ENCODE assay signal across 8 cellular contexts in genomic region chr6:128725271-128726233, GRCh38.
DNase-seq lines count a peak whose midpoint lies in the region; ATAC-seq and TF ChIP-seq lines count a peak whose summit lies in the region.

No MANE protein-coding gene starts in this region.

- H3K4me1 Mint-ChIP-seq in WTC11, result peaks cover 53% of the 10 kb centered on the region

- peak; percentile 57 for TF ChIP-seq CTCF in WTC11 (IDR thresholded peaks at IDR 0.05)

- no peak overlapping the region for H3K27ac Mint-ChIP-seq in WTC11

- peak; percentile 19; the same call in 1 of the 2 replicates for ATAC-seq in WTC11
- ATAC-seq in HG03520 (IDR thresholded peaks at IDR 0.05; ENCODE audit: unreplicated experiment), result no peak
- no peak for ATAC-seq in GM19023 (IDR thresholded peaks at IDR 0.05; ENCODE audit: unreplicated experiment)

- peak in 2 of 3 donors; percentile 8 to 14 for DNase-seq in stimulated activated CD4-positive, alpha-beta T cell treated with anti-CD3 and anti-CD28 coated beads, Interleukin-12 subunit alpha, Interleukin-12 subunit beta, amount 100 ng/mL, for 48 hours (ENCODE audit: low read depth in 2 of 3, low spot score in 1 of 3)
- DNase-seq in stimulated activated CD4-positive, alpha-beta T cell treated with anti-CD3 and anti-CD28 coated beads, Interleukin-1b, Interleukin-23, amount 100 ng/mL, for 48 hours, result no peak
- DNase-seq in HT-29 (ENCODE audit: low spot score) (peak; percentile 68), WTC11 (ENCODE audit: low spot score) (no peak), glomerular endothelial cell (ENCODE audit: extremely low read depth, low read depth, low spot score) (peak; percentile 27), smooth muscle cell of the brain vasculature (ENCODE audit: low read depth, low spot score) (peak; percentile 18)

- H3K4me3 Mint-ChIP-seq in WTC11, result no peak overlapping the region

- CTCF ChIA-PET in WTC11 (lab: Charles Lee), result interaction anchor here (0.9 to 1.9 kb wide), 4 partner anchors 9 to 526 kb away, joined by 3 to 5 read pairs (median 3); no protein-coding TSS in a partner anchor

- POLR2A ChIA-PET in WTC11 (lab: Charles Lee), result no interaction called here

- H3K36me3 Mint-ChIP-seq in WTC11, result peaks cover 3% of the 10 kb centered on the region; the same call in 1 of the 2 replicates

- H3K27me3 Mint-ChIP-seq in WTC11 (ENCODE audit: low read depth), result no peaks in the 10 kb centered on the region

- peaks cover 10% of the 10 kb centered on the region; the same call in 1 of the 2 replicates for H3K9me3 Mint-ChIP-seq in WTC11

TF ChIP-seq in WTC11, 78 proteins besides CTCF, POLR2A, EP300 and RAD21:
- TF ChIP-seq ZNF138 (CRISPR knock-in tag; conservative IDR thresholded peaks at IDR 0.05) (no peak), ZNF219 (CRISPR knock-in tag; IDR thresholded peaks at IDR 0.05; ENCODE audit: borderline replicate concordance) (no peak), GRHL2 (CRISPR knock-in tag; IDR thresholded peaks at IDR 0.05; ENCODE audit: insufficient replicate concordance, severe bottlenecking) (no peak), RELA (CRISPR knock-in tag; IDR thresholded peaks at IDR 0.05; ENCODE audit: borderline replicate concordance) (no peak), MXD4 (CRISPR knock-in tag; IDR thresholded peaks at IDR 0.05; ENCODE audit: borderline replicate concordance) (no peak), FOXJ3 (CRISPR knock-in tag; IDR thresholded peaks at IDR 0.05; ENCODE audit: borderline replicate concordance) (no peak), NR3C1 (CRISPR knock-in tag; conservative IDR thresholded peaks at IDR 0.05; ENCODE audit: low read depth) (no peak), GTF2I (CRISPR knock-in tag; conservative IDR thresholded peaks at IDR 0.05) (no peak), ZMAT4 (CRISPR knock-in tag; IDR thresholded peaks at IDR 0.05) (no peak), JUN (CRISPR knock-in tag; IDR thresholded peaks at IDR 0.05) (no peak), NFE2L1 (CRISPR knock-in tag; IDR thresholded peaks at IDR 0.05) (no peak), RORB (CRISPR knock-in tag; IDR thresholded peaks at IDR 0.05) (no peak)
- TF ChIP-seq, protein P1, sequence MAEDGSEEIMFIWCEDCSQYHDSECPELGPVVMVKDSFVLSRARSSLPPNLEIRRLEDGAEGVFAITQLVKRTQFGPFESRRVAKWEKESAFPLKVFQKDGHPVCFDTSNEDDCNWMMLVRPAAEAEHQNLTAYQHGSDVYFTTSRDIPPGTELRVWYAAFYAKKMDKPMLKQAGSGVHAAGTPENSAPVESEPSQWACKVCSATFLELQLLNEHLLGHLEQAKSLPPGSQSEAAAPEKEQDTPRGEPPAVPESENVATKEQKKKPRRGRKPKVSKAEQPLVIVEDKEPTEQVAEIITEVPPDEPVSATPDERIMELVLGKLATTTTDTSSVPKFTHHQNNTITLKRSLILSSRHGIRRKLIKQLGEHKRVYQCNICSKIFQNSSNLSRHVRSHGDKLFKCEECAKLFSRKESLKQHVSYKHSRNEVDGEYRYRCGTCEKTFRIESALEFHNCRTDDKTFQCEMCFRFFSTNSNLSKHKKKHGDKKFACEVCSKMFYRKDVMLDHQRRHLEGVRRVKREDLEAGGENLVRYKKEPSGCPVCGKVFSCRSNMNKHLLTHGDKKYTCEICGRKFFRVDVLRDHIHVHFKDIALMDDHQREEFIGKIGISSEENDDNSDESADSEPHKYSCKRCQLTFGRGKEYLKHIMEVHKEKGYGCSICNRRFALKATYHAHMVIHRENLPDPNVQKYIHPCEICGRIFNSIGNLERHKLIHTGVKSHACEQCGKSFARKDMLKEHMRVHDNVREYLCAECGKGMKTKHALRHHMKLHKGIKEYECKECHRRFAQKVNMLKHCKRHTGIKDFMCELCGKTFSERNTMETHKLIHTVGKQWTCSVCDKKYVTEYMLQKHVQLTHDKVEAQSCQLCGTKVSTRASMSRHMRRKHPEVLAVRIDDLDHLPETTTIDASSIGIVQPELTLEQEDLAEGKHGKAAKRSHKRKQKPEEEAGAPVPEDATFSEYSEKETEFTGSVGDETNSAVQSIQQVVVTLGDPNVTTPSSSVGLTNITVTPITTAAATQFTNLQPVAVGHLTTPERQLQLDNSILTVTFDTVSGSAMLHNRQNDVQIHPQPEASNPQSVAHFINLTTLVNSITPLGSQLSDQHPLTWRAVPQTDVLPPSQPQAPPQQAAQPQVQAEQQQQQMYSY (CRISPR knock-in tag; IDR thresholded peaks at IDR 0.05), result no peak
TF ChIP-seq in WTC11: peak in this region for 0.

Comparison
In these comparisons a context has a peak if more than half of its experiments do, and no peak if none do; other contexts are left out.
1. DNase-seq: peak in stimulated activated CD4-positive, alpha-beta T cell treated with anti-CD3 and anti-CD28 coated beads, Interleukin-12 subunit alpha, Interleukin-12 subunit beta, amount 100 ng/mL, for 48 hours (2 of 3), HT-29 (single experiment), glomerular endothelial cell (single experiment) and smooth muscle cell of the brain vasculature (single experiment); none in stimulated activated CD4-positive, alpha-beta T cell treated with anti-CD3 and anti-CD28 coated beads, Interleukin-1b, Interleukin-23, amount 100 ng/mL, for 48 hours (single experiment) and WTC11 (single experiment).